2 cellular contexts compared by ENCODE assay signal in the genomic region with DNA sequence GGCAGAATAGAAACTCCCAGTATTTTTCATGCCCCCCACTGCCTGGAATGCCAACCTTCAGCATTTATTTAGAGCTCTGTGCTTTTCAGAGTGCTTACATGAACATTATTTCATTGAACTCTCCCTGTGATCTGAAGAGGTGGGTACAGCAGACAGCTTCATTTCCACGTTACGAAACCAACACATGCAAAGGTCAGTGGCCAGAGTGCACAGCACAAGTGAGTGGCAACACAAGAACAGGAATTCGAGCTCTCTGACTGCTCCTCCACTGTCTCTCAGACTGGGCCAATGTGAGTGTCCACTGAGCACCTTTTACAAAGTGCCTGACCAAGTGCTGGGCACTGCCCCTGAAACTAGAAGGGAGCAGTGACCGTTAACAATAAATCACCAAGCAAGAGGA.
TF ChIP-seq lines count a peak whose summit lies in the region.

No MANE protein-coding gene starts in this region.

TF ChIP-seq in WTC11, 78 proteins besides CTCF, POLR2A, EP300 and RAD21 (continued from another document):
- TF ChIP-seq, protein P1, sequence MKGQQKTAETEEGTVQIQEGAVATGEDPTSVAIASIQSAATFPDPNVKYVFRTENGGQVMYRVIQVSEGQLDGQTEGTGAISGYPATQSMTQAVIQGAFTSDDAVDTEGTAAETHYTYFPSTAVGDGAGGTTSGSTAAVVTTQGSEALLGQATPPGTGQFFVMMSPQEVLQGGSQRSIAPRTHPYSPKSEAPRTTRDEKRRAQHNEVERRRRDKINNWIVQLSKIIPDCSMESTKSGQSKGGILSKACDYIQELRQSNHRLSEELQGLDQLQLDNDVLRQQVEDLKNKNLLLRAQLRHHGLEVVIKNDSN (CRISPR knock-in tag; IDR thresholded peaks at IDR 0.05) = no peak

TF ChIP-seq in SK-N-SH treated with all-trans-retinoic acid at 6 μM for 48 hours, 23 proteins besides CTCF, POLR2A, EP300 and RAD21 (continued from another document):
- TF ChIP-seq, protein P2, sequence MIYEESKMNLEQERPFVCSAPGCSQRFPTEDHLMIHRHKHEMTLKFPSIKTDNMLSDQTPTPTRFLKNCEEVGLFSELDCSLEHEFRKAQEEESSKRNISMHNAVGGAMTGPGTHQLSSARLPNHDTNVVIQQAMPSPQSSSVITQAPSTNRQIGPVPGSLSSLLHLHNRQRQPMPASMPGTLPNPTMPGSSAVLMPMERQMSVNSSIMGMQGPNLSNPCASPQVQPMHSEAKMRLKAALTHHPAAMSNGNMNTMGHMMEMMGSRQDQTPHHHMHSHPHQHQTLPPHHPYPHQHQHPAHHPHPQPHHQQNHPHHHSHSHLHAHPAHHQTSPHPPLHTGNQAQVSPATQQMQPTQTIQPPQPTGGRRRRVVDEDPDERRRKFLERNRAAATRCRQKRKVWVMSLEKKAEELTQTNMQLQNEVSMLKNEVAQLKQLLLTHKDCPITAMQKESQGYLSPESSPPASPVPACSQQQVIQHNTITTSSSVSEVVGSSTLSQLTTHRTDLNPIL (CRISPR knock-in tag; IDR thresholded peaks at IDR 0.05; ENCODE audit: low read depth) = no peak
TF ChIP-seq in SK-N-SH treated with all-trans-retinoic acid at 6 μM for 48 hours: peak in this region for 0.
